10 cellular contexts compared by ENCODE assay signal in genomic region chr7:4931932-4932331, GRCh38. TPM values are rescaled to one million over a fixed set of nuclear protein-coding genes. Genes with fewer than 3 reads are reported as not detected.
DNase-seq lines count a peak whose midpoint lies in the region; ATAC-seq and TF ChIP-seq lines count a peak whose summit lies in the region.
"Had no signal": no experiment of that assay in that cellular context is flagged by ENCODE, and none has a peak within 500 bp of the region (broad histone marks: within the 10 kb centered on the region; RNA-seq: fewer than 3 reads in every experiment).

No MANE protein-coding gene starts in this region.

- no peak for ATAC-seq in GM18498 (IDR thresholded peaks at IDR 0.05; ENCODE audit: unreplicated experiment)

- no peak overlapping the region for H3K4me3 Mint-ChIP-seq in endodermal cell

- no peaks in the 10 kb centered on the region for H3K9me3 Mint-ChIP-seq in endodermal cell

- H3K4me1 Mint-ChIP-seq in endodermal cell, result no peaks in the 10 kb centered on the region

- H3K9me3 ChIP-seq in endodermal cell (ENCODE audit: control insufficient read depth, low read length) (no peaks in the 10 kb centered on the region), sigmoid colon (no peaks in the 10 kb centered on the region)

- H3K27me3 ChIP-seq in endodermal cell (ENCODE audit: control insufficient read depth, insufficient read depth, low read length, poor library complexity, severe bottlenecking) (no peaks in the 10 kb centered on the region), sigmoid colon (peaks cover 0 to 9% (median 5%) of the 10 kb centered on the region in 3 donors)

- H3K4me3 ChIP-seq in endodermal cell (ENCODE audit: low read length) (no peak overlapping the region), sigmoid colon (no peak overlapping the region)
- H3K4me3 ChIP-seq: PC-9 had no signal

- intact Hi-C loops in sigmoid colon (cut with DNase I), result no loop called here

- H3K9ac ChIP-seq in endodermal cell (ENCODE audit: extremely low read depth, low read length, poor library complexity, severe bottlenecking), result no peak overlapping the region

- TF ChIP-seq POLR2A in sigmoid colon (IDR thresholded peaks at IDR 0.05), result no peak

- in situ Hi-C loops in KBM-7 (cut with MboI; ENCODE audit: low pct_unique_long_range_greater_than_20kb, low sequenced_read_pairs), result no loop called here

- H3K4me1 ChIP-seq in endodermal cell (ENCODE audit: control insufficient read depth, insufficient read depth, low read length) (no peaks in the 10 kb centered on the region), sigmoid colon (no peaks in the 10 kb centered on the region)

- no peak overlapping the region for H3K27ac ChIP-seq in endodermal cell (ENCODE audit: low read depth, low read length)
- peak overlapping the region in 1 of 4 donors; percentile 26 for H3K27ac ChIP-seq in sigmoid colon
- H3K27ac ChIP-seq: PC-9 had no signal

- DNase-seq in NCI-H748 (lab: John Stamatoyannopoulos, UW; ENCODE audit: unreplicated experiment), result peak; percentile 55
- DNase-seq in NCI-H748 treated with DMSO at 0.1 percent for 48 hours (lab: John Stamatoyannopoulos, UW), result no peak
- DNase-seq in NCI-H2196 treated with DMSO at 0.1 percent for 48 hours (lab: John Stamatoyannopoulos, UW; ENCODE audit: unreplicated experiment), result peak; percentile 91
- DNase-seq in endodermal cell, result peak; percentile 87
- DNase-seq in sigmoid colon, result peak; percentile 70
- DNase-seq in KBM-7, result no peak
- no peak for DNase-seq in central memory CD4-positive, alpha-beta T cell

- TF ChIP-seq CTCF in endodermal cell (conservative IDR thresholded peaks at IDR 0.05) (peak; percentile 37), sigmoid colon (IDR thresholded peaks at IDR 0.05) (no peak)

- TF ChIP-seq EP300 in sigmoid colon (IDR thresholded peaks at IDR 0.05), result no peak

- 60 to 81% methylated on average over 1 to 11 of the region's 11 CpGs for WGBS in endodermal cell (ENCODE audit: insufficient coverage in 1 of 2, insufficient read length in 1 of 2), 2 experiments
- WGBS in sigmoid colon, 2 donors, result 24 to 56% methylated on average over 11 of the region's 11 CpGs

- no peaks in the 10 kb centered on the region for H3K27me3 Mint-ChIP-seq in endodermal cell (ENCODE audit: insufficient read depth)

- H3K36me3 ChIP-seq in endodermal cell (ENCODE audit: control insufficient read depth, insufficient read depth, low read length), result no peaks in the 10 kb centered on the region
- no peaks in the 10 kb centered on the region for H3K36me3 ChIP-seq in sigmoid colon

- H3K36me3 Mint-ChIP-seq in endodermal cell (ENCODE audit: low read depth), result no peaks in the 10 kb centered on the region

- H3K27ac Mint-ChIP-seq in endodermal cell, result no peak overlapping the region

RNA-seq across cellular contexts. Expression of gene MMD2, which starts 27.1 kb away (rescaled TPM):
- total RNA-seq in endodermal cell (under 1 TPM in 1 of 2 donors, not detected in 1; 0.15 TPM), sigmoid colon (under 1 TPM in 1 of 4 donors, not detected in 3; 0.71 TPM)
- not detected for polyA plus RNA-seq in endodermal cell (2013, experiment 1 of 2)
- not detected for polyA plus RNA-seq in endodermal cell (2013, experiment 2 of 2)
- under 1 TPM in 1 of 3 donors, not detected in 2; 0.13 TPM for polyA plus RNA-seq in sigmoid colon
- total RNA-seq: liver, PC-9 had no signal
- polyA plus RNA-seq: liver had no signal

RNA-seq across cellular contexts. Expression of gene RADIL, which starts 48.4 kb away (rescaled TPM):
- 10 to 100 TPM; 34.9 to 47.6 TPM for total RNA-seq in endodermal cell
- polyA plus RNA-seq in endodermal cell (2013, experiment 1 of 2), result 15.4 TPM
- polyA plus RNA-seq in endodermal cell (2013, experiment 2 of 2), result 17.9 TPM
- 10 to 100 TPM in 1 of 4 donors, 1 to 10 TPM in 3; 5.6 to 10.8 (median 6.7) TPM for total RNA-seq in sigmoid colon
- polyA plus RNA-seq in sigmoid colon, result 1 to 10 TPM; 1.2 to 2.3 (median 1.4) TPM

Comparison
In these comparisons a context has a peak if more than half of its experiments do, and no peak if none do; other contexts are left out.
1. DNase-seq: peak in NCI-H748 (single experiment), NCI-H2196 treated with DMSO at 0.1 percent for 48 hours (single experiment), endodermal cell (single experiment) and sigmoid colon (single experiment); none in NCI-H748 treated with DMSO at 0.1 percent for 48 hours (single experiment), KBM-7 (single experiment) and central memory CD4-positive, alpha-beta T cell (single experiment).